Comparison of ENCODE assay signal across 18 cellular contexts in the genomic region with DNA sequence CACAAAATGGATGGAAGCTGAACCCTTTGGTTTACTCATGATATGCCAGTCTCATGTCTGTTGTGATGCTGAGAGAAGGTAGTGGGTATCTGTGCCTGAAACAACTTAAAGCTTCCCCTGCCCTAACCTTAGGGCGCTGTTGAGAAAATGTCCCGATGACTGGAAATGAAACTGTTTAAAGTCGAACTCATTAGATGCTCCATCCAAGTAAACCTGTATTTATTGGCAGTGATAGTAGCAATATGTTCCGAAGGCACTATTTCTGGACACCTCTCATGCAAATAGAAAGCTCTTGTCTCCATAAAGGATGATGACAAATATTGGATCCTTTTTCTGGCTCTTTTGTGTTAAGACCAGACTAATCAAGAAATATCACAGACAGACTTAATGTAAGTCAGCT.
DNase-seq lines count a peak whose midpoint lies in the region; ATAC-seq, FAIRE-seq and TF ChIP-seq lines count a peak whose summit lies in the region.
"Had no signal": no experiment of that assay in that cellular context is flagged by ENCODE, and none has a peak within 500 bp of the region (broad histone marks: within the 10 kb centered on the region; RNA-seq: fewer than 3 reads in every experiment).

No MANE protein-coding gene starts in this region.

- no peak overlapping the region for H2AFZ ChIP-seq in Karpas-422 (ENCODE audit: low read length)
- H2AFZ ChIP-seq in GM12878 (ENCODE audit: control insufficient read depth, low read depth, low read length), result no peak overlapping the region
- H2AFZ ChIP-seq: GM23248 had no signal

- no peak for TF ChIP-seq POLR2A in GM12892 (IDR thresholded peaks at IDR 0.05; ENCODE audit: low read depth, low read length)
- TF ChIP-seq POLR2A in GM12878 (IDR thresholded peaks at IDR 0.05; ENCODE audit: low read depth, low read length), result no peak

- in situ Hi-C loops in GM12878 (cut with MboI), result no loop called here

- RAD21 ChIA-PET in GM12878 (lab: Charles Lee; ENCODE audit: unreplicated experiment), result interaction anchor here (0.8 to 5.4 kb wide), 8 partner anchors 13 to 60 kb away, joined by 3 to 23 read pairs (median 4); no protein-coding TSS in a partner anchor

- no peaks in the 10 kb centered on the region for H4K20me1 ChIP-seq in Karpas-422 (ENCODE audit: insufficient read depth, low read depth, low read length)
- H4K20me1 ChIP-seq in GM12878 (ENCODE audit: control insufficient read depth, insufficient read depth), result no peaks in the 10 kb centered on the region

- no peak for TF ChIP-seq EP300 in GM12878 (IDR thresholded peaks at IDR 0.05; ENCODE audit: borderline replicate concordance in 1 of 2, control insufficient read depth in 1 of 2, low read depth in 2 of 2, low read length in 2 of 2)

- H3K27me3 ChIP-seq in Karpas-422 (ENCODE audit: low read length) (no peaks in the 10 kb centered on the region), GM12878 (replicated peaks in 1 of 2; ENCODE audit: control insufficient read depth in 2 of 2, insufficient read depth in 2 of 2, low read length in 1 of 2) (no peaks in the 10 kb centered on the region)

- POLR2A ChIA-PET in GM12878 (lab: Charles Lee), result interaction anchor here (0.9 to 1.3 kb wide), 2 partner anchors 22 to 36 kb away, joined by 3 read pairs; no protein-coding TSS in a partner anchor

- no peaks in the 10 kb centered on the region for H3K9me2 ChIP-seq in Karpas-422 (replicated peaks; ENCODE audit: insufficient read depth, low read length)

- no TSS peak for BruUV-seq in GM12878 (replicated peaks; lab: Mats Ljungman, UMichigan)

- H3K4me3 Mint-ChIP-seq in activated T-cell treated with anti-CD3 and anti-CD28 coated beads, Interleukin-2, amount 50 U/mL, for 4 hours, result no peak overlapping the region

- H3K79me2 ChIP-seq in Karpas-422 (ENCODE audit: low read length) (peaks cover 94% of the 10 kb centered on the region), GM12878 (ENCODE audit: control insufficient read depth, insufficient read depth, low read length) (no peaks in the 10 kb centered on the region; the same call in 1 of the 2 replicates)

- CTCF ChIA-PET in GM12878 (lab: Yijun Ruan, JAX), result interaction anchor here (0.6 to 4.8 kb wide), 17 partner anchors 11 to 492 kb away, joined by 3 to 48 read pairs (median 6); no protein-coding TSS in a partner anchor

- TF ChIP-seq CTCF in GM12878 (IDR thresholded peaks at IDR 0.05 in 2 of 3, conservative IDR thresholded peaks at IDR 0.05 in 1 of 3; ENCODE audit: control insufficient read depth in 2 of 3, extremely low read depth in 1 of 3, insufficient read depth in 1 of 3, low read depth in 3 of 3, low read length in 3 of 3), result no peak

- H3K27ac ChIP-seq in Karpas-422 (ENCODE audit: low read length), result peak overlapping the region; percentile 22; the same call in 1 of the 2 replicates
- no peak overlapping the region for H3K27ac ChIP-seq in GM12878 (ENCODE audit: control insufficient read depth, insufficient read depth)
- H3K27ac ChIP-seq: GM23248 had no signal

- peaks cover 63% of the 10 kb centered on the region for H3K4me1 ChIP-seq in Karpas-422 (ENCODE audit: low read length)
- H3K4me1 ChIP-seq in GM12878 (ENCODE audit: control insufficient read depth, insufficient read depth, low read length), result peaks cover 33% of the 10 kb centered on the region

- H3K4me3 ChIP-seq in Karpas-422 (ENCODE audit: low read length), result no peak overlapping the region
- no peak overlapping the region; the same call in 1 of the 2 replicates for H3K4me3 ChIP-seq in GM12878
- H3K4me3 ChIP-seq: GM23248 had no signal

- H3K36me3 Mint-ChIP-seq in activated T-cell treated with anti-CD3 and anti-CD28 coated beads, Interleukin-2, amount 50 U/mL, for 4 hours (ENCODE audit: insufficient read depth), result no peaks in the 10 kb centered on the region

- peaks cover 4% of the 10 kb centered on the region for H3K9me3 Mint-ChIP-seq in activated T-cell treated with anti-CD3 and anti-CD28 coated beads, Interleukin-2, amount 50 U/mL, for 4 hours

- H3K9ac ChIP-seq in Karpas-422 (ENCODE audit: low read length), result no peak overlapping the region
- H3K9ac ChIP-seq in GM12878 (ENCODE audit: control insufficient read depth, insufficient read depth, low read length), result no peak overlapping the region
- H3K9ac ChIP-seq: GM23248 had no signal

- SMC1A ChIA-PET in GM12878 (lab: Charles Lee; ENCODE audit: uncharacterized antibody, unreplicated experiment), result interaction anchor here (0.7 to 9.7 kb wide), 14 partner anchors 12 to 191 kb away, joined by 3 to 64 read pairs (median 4); no protein-coding TSS in a partner anchor

- H3K4me1 Mint-ChIP-seq in activated T-cell treated with anti-CD3 and anti-CD28 coated beads, Interleukin-2, amount 50 U/mL, for 4 hours (ENCODE audit: low read depth), result peaks cover 21% of the 10 kb centered on the region

- ATAC-seq in GM12878, result peak; percentile 17; the same call in 2 of the 3 replicates
- no peak for ATAC-seq in activated T-cell treated with anti-CD3 and anti-CD28 coated beads, Interleukin-2, amount 50 U/mL, for 4 hours

- no peak for TF ChIP-seq RAD21 in GM12878 (IDR thresholded peaks at IDR 0.05; ENCODE audit: insufficient read depth, low read depth, low read length)

- H3K4me2 ChIP-seq in Karpas-422 (ENCODE audit: low read depth, low read length, poor library complexity, severe bottlenecking) (no peak overlapping the region), GM12878 (ENCODE audit: control insufficient read depth, insufficient read depth) (0 out of 2 replicates have a peak overlapping the region, but pooled peaks have one; percentile 1)

- no peak for DNase-seq in GM12892 (ENCODE audit: insufficient read length)
- no peak for DNase-seq in Karpas-422
- DNase-seq in GM12878 (ENCODE audit: low read depth, low spot score), result no peak
- DNase-seq in activated T-cell treated with anti-CD3 and anti-CD28 coated beads, Interleukin-2, amount 50 U/mL, for 4 hours, result no peak
- no peak for DNase-seq in HuH-7 (ENCODE audit: low spot score)
- DNase-seq in SW 1271 (lab: John Stamatoyannopoulos, UW), result no peak
- DNase-seq: C1 segment of cervical spinal cord; Calu3; CD4-positive, alpha-beta memory T cell; COR-L47; DMS53; DMS79 treated with DMSO at 0.1 percent for 48 hours; GM23248; H7; HCEC 1CT had no signal

- peak; percentile 85 for FAIRE-seq in GM12892 (lab: Jason Lieb, UNC)
- FAIRE-seq in GM12878 (lab: Jason Lieb, UNC), result no peak
- FAIRE-seq: G401.6, GM18507, H1 had no signal

- intact Hi-C loops in GM12878 (cut with micrococcal nuclease; ENCODE audit: unreplicated experiment), result no loop called here

- WGBS in GM12878 (ENCODE audit: insufficient coverage, insufficient replicate concordance, low lambda C conversion rate, missing lambda C conversion rate), result 16% methylated on average over 4 of the region's 4 CpGs

- peaks cover 54% of the 10 kb centered on the region for H3K36me3 ChIP-seq in Karpas-422 (ENCODE audit: insufficient read depth, low read length)
- peaks cover 0 to 1% of the 10 kb centered on the region in 2 experiments; a peak in 1 of 4 replicates for H3K36me3 ChIP-seq in GM12878 (ENCODE audit: control insufficient read depth in 2 of 2, insufficient read depth in 2 of 2, low read length in 1 of 2)

- H3K27me3 Mint-ChIP-seq in activated T-cell treated with anti-CD3 and anti-CD28 coated beads, Interleukin-2, amount 50 U/mL, for 4 hours (ENCODE audit: low read depth), result peaks cover 3% of the 10 kb centered on the region
- H3K27me3 Mint-ChIP-seq: CD4-positive, alpha-beta memory T cell had no signal

- H3K9me3 ChIP-seq in Karpas-422 (ENCODE audit: low read length) (no peaks in the 10 kb centered on the region), GM12878 (replicated peaks; ENCODE audit: control insufficient read depth, insufficient read depth, low read length) (no peaks in the 10 kb centered on the region)

TF ChIP-seq in GM12878, 131 proteins besides CTCF, POLR2A, EP300 and RAD21:
- TF ChIP-seq PML (IDR thresholded peaks at IDR 0.05; ENCODE audit: low read length) (no peak), BACH1 (IDR thresholded peaks at IDR 0.05; ENCODE audit: borderline replicate concordance) (no peak), JUNB (IDR thresholded peaks at IDR 0.05) (peak; percentile 68)
TF ChIP-seq in GM12878: peak in this region for 1.
